ENCODE assay signal across 8 cellular contexts in the genomic region with DNA sequence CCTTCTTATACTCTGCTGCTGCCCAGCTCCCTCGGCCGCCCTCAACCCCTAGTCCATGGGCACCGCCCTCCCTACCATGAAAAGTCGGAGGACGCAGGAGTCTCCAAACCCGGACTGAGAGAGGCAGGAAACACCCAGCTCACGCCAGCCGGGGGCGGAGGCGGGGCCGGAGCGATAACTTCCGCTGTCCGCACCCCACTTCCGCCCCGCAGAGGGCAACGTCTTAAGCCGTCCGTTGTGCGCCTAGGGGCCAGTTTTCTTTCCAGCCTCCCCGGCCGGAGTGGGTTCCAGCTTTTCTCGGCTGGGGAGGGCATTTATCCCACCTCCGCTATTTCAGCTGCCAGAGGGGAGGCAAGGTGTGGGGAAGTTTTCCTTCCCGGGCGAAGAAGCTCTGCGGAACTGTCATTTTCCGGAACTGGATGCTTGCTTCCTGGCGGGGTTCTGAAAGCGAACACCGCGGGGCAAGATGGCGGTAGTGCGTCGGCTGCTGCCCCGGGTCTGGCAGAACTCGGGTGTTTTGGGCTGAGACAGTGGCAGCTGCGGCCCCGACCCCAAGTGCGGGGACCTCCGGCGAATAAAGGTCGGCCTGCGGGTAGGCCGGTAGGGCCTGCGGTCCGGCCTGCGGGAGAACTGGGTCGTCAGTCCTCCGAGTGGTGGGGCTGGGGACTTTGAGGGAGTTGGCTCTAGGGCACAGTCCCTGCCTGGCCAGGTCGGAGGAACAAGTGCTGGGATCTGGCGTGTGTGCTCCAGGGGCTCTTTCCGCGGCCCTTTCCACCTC. TPM values are rescaled to one million over a fixed set of nuclear protein-coding genes. Genes with fewer than 3 reads are reported as not detected.
DNase-seq lines count a peak whose midpoint lies in the region; ATAC-seq and TF ChIP-seq lines count a peak whose summit lies in the region.

A gene with protein sequence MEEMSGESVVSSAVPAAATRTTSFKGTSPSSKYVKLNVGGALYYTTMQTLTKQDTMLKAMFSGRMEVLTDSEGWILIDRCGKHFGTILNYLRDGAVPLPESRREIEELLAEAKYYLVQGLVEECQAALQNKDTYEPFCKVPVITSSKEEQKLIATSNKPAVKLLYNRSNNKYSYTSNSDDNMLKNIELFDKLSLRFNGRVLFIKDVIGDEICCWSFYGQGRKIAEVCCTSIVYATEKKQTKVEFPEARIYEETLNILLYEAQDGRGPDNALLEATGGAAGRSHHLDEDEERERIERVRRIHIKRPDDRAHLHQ (minus strand): TSS at position 116 of the 778 bp plus-strand sequence. CDS start 38 bp downstream, at position 78.
A gene with protein sequence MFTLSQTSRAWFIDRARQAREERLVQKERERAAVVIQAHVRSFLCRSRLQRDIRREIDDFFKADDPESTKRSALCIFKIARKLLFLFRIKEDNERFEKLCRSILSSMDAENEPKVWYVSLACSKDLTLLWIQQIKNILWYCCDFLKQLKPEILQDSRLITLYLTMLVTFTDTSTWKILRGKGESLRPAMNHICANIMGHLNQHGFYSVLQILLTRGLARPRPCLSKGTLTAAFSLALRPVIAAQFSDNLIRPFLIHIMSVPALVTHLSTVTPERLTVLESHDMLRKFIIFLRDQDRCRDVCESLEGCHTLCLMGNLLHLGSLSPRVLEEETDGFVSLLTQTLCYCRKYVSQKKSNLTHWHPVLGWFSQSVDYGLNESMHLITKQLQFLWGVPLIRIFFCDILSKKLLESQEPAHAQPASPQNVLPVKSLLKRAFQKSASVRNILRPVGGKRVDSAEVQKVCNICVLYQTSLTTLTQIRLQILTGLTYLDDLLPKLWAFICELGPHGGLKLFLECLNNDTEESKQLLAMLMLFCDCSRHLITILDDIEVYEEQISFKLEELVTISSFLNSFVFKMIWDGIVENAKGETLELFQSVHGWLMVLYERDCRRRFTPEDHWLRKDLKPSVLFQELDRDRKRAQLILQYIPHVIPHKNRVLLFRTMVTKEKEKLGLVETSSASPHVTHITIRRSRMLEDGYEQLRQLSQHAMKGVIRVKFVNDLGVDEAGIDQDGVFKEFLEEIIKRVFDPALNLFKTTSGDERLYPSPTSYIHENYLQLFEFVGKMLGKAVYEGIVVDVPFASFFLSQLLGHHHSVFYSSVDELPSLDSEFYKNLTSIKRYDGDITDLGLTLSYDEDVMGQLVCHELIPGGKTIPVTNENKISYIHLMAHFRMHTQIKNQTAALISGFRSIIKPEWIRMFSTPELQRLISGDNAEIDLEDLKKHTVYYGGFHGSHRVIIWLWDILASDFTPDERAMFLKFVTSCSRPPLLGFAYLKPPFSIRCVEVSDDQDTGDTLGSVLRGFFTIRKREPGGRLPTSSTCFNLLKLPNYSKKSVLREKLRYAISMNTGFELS (plus strand): TSS at position 450 of the 778 bp plus-strand sequence. CDS start 5,918 bp downstream, outside the sequence.

- CTCF ChIA-PET in WTC11 (lab: Charles Lee) (interaction anchor here (0.7 to 6.7 kb wide), 9 partner anchors 15 to 368 kb away, joined by 3 to 44 read pairs (median 4); no protein-coding TSS in a partner anchor), mammary epithelial cell (lab: Charles Lee; ENCODE audit: low non-redundant PET) (no interaction called here)

- POLR2A ChIA-PET in WTC11 (lab: Charles Lee): interaction anchor here (1.0 to 1.8 kb wide), 3 partner anchors 15 to 44 kb away, joined by 3 to 14 read pairs (median 4); no protein-coding TSS in a partner anchor

- no peaks in the 10 kb centered on the region for H3K36me3 ChIP-seq in mammary epithelial cell (ENCODE audit: insufficient read depth, low read length)

- H3K4me1 Mint-ChIP-seq in WTC11: peaks cover 30% of the 10 kb centered on the region
- H3K4me1 Mint-ChIP-seq in immature natural killer cell: peaks cover 58 to 68% of the 10 kb centered on the region in 2 donors

- H3K4me3 ChIP-seq in AG09309 (ENCODE audit: control insufficient read depth, low read depth, low read length) (peak within 1 kb of the TSS; percentile 90), mammary epithelial cell (replicated peaks in 1 of 3; ENCODE audit: insufficient read depth in 1 of 3, low read depth in 2 of 3, low read length in 3 of 3) (peak within 1 kb of the TSS; percentile 75 to 85 (median 76))

- DNase-seq in AG09309 (ENCODE audit: low read depth): peak; percentile 72
- peak; percentile 92 for DNase-seq in NCI-H345 (lab: John Stamatoyannopoulos, UW)
- DNase-seq in WTC11 (ENCODE audit: low spot score): peak; percentile 89
- peak; percentile 84 for DNase-seq in mammary epithelial cell
- DNase-seq in immature natural killer cell: peak; percentile 88 to 91 (median 91)
- peak; percentile 79 for DNase-seq in smooth muscle cell of the brain vasculature (ENCODE audit: low read depth, low spot score)

- intact Hi-C loops in mammary epithelial cell (cut with micrococcal nuclease): loop anchor here (1.0 to 5.0 kb wide), 3 partner anchors 15 to 95 kb away; a partner anchor contains a TSS

- peak; percentile 93 for ATAC-seq in GM19035 (IDR thresholded peaks at IDR 0.05; ENCODE audit: unreplicated experiment)
- ATAC-seq in HG03280 (IDR thresholded peaks at IDR 0.05; ENCODE audit: unreplicated experiment): peak; percentile 96
- peak; percentile 88 for ATAC-seq in WTC11

- H2AFZ ChIP-seq in mammary epithelial cell (ENCODE audit: low read depth, low read length): peak within 1 kb of the TSS; percentile 93

- H3K9me3 ChIP-seq in mammary epithelial cell (replicated peaks; ENCODE audit: insufficient read depth, low read length): no peaks in the 10 kb centered on the region

- peak within 1 kb of the TSS; percentile 95 for H3K4me2 ChIP-seq in mammary epithelial cell (ENCODE audit: insufficient read depth, low read depth, low read length)

- no peaks in the 10 kb centered on the region for H3K27me3 ChIP-seq in mammary epithelial cell (ENCODE audit: insufficient read depth, low read length)

- H3K36me3 Mint-ChIP-seq in WTC11 (peaks cover 3% of the 10 kb centered on the region; the same call in 1 of the 2 replicates), immature natural killer cell (no peaks in the 10 kb centered on the region)

- H4K20me1 ChIP-seq in mammary epithelial cell (ENCODE audit: insufficient read depth, low read length): no peaks in the 10 kb centered on the region

- TSS peak; percentile 61 for BruUV-seq in mammary epithelial cell (replicated peaks; lab: Mats Ljungman, UMichigan)

- TF ChIP-seq CTCF in AG09309 (IDR thresholded peaks at IDR 0.05; ENCODE audit: control insufficient read depth, insufficient read depth, low read depth, low read length, missing control alignments): no peak
- no peak for TF ChIP-seq CTCF in WTC11 (IDR thresholded peaks at IDR 0.05)
- no peak for TF ChIP-seq CTCF in mammary epithelial cell (conservative IDR thresholded peaks at IDR 0.05 in 1 of 2, IDR thresholded peaks at IDR 0.05 in 1 of 2; ENCODE audit: extremely low read depth in 1 of 2, insufficient read depth in 1 of 2, low read depth in 1 of 2, low read length in 2 of 2)

- no peaks in the 10 kb centered on the region for H3K9me3 Mint-ChIP-seq in WTC11
- H3K9me3 Mint-ChIP-seq in immature natural killer cell: no peaks in the 10 kb centered on the region

- in situ Hi-C loops in mammary epithelial cell (cut with MboI; ENCODE audit: low sequenced_read_pairs in 2 of 2): loop anchor here in 1 of 2 donors (5.0 kb wide), 1 partner anchor 50 kb away; no protein-coding TSS in a partner anchor

- dilution Hi-C loops in mammary epithelial cell (cut with HindIII; ENCODE audit: low sequenced_read_pairs): no loop called here

- peak within 1 kb of the TSS; percentile 79 for H3K9ac ChIP-seq in mammary epithelial cell (ENCODE audit: insufficient read depth, low read length)

- H3K27me3 Mint-ChIP-seq in WTC11 (ENCODE audit: low read depth) (no peaks in the 10 kb centered on the region), immature natural killer cell (ENCODE audit: low read depth in 3 of 3) (peaks cover 8 to 12% (median 10%) of the 10 kb centered on the region in 3 donors)

- peaks cover 29% of the 10 kb centered on the region for H3K4me1 ChIP-seq in mammary epithelial cell (ENCODE audit: insufficient read depth, low read length)

- peak within 1 kb of the TSS; percentile 94 for H3K4me3 Mint-ChIP-seq in WTC11
- H3K4me3 Mint-ChIP-seq in immature natural killer cell: peak within 1 kb of the TSS; percentile 90 to 97 (median 94)

- H3K27ac ChIP-seq in mammary epithelial cell (ENCODE audit: insufficient read depth, low read depth, low read length): peak within 1 kb of the TSS; percentile 88

- H3K27ac Mint-ChIP-seq in WTC11 (peak within 1 kb of the TSS; percentile 99), immature natural killer cell (peak within 1 kb of the TSS; percentile 93 to 100 (median 99))

- WGBS in mammary epithelial cell (ENCODE audit: low coverage, missing lambda C conversion rate): 0% methylated on average over 14 of the region's 54 CpGs

- H3K79me2 ChIP-seq in mammary epithelial cell (ENCODE audit: insufficient read depth, low read length): peaks cover 82% of the 10 kb centered on the region

TF ChIP-seq in WTC11, 78 proteins besides CTCF, POLR2A, EP300 and RAD21 (continues in another document):
- peak; percentile 12; the same call in 1 of the 2 replicates for TF ChIP-seq ZNF219 (CRISPR knock-in tag; IDR thresholded peaks at IDR 0.05; ENCODE audit: borderline replicate concordance)
- TF ChIP-seq, protein P1, sequence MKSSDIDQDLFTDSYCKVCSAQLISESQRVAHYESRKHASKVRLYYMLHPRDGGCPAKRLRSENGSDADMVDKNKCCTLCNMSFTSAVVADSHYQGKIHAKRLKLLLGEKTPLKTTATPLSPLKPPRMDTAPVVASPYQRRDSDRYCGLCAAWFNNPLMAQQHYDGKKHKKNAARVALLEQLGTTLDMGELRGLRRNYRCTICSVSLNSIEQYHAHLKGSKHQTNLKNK (CRISPR knock-in tag; IDR thresholded peaks at IDR 0.05): no peak
- TF ChIP-seq GABPB1 (CRISPR knock-in tag; IDR thresholded peaks at IDR 0.05): peak; percentile 86
- peak; percentile 50; the same call in 1 of the 2 replicates for TF ChIP-seq HMGA2 (CRISPR knock-in tag; IDR thresholded peaks at IDR 0.05)
- peak; percentile 73 for TF ChIP-seq SP1 (CRISPR knock-in tag; conservative IDR thresholded peaks at IDR 0.05)
- no peak for TF ChIP-seq ATF1 (CRISPR knock-in tag; IDR thresholded peaks at IDR 0.05)
- no peak for TF ChIP-seq PRRX2 (CRISPR knock-in tag; IDR thresholded peaks at IDR 0.05)

RNA-seq across cellular contexts. Expression of the first gene that starts in this region (rescaled TPM):
- 35.1 to 44.7 TPM (median 37.6 TPM) in 3 replicates for total RNA-seq in WTC11 (2021)
- total RNA-seq in mammary epithelial cell: 100 to 1,000 TPM in 1 of 2 donors, 10 to 100 TPM in 1; 71.2 to 125 TPM
- polyA plus RNA-seq in mammary epithelial cell: 72.5 TPM
- polyA minus RNA-seq in mammary epithelial cell: 126 TPM
- 100 to 1,000 TPM in 2 of 3 donors, 10 to 100 TPM in 1; 59.7 to 204 (median 127) TPM for polyA plus RNA-seq in immature natural killer cell

RNA-seq across cellular contexts. Expression of the second gene that starts in this region (rescaled TPM):
- total RNA-seq in WTC11 (2021) (28.9 to 32.2 TPM (median 29.3 TPM) in 3 replicates), mammary epithelial cell (10 to 100 TPM; 31.2 to 53.7 TPM)
- polyA plus RNA-seq in mammary epithelial cell (21.5 TPM), immature natural killer cell (10 to 100 TPM; 25.3 to 41.2 (median 34.2) TPM)
- polyA minus RNA-seq in mammary epithelial cell: 103 TPM

Comparison
In these comparisons a context has a peak if more than half of its experiments do, and no peak if none do; other contexts are left out.
1. Peak in every context shown above with its lines: DNase-seq, ATAC-seq, H3K4me3 ChIP-seq and H3K27ac ChIP-seq.